In the genomic region with DNA sequence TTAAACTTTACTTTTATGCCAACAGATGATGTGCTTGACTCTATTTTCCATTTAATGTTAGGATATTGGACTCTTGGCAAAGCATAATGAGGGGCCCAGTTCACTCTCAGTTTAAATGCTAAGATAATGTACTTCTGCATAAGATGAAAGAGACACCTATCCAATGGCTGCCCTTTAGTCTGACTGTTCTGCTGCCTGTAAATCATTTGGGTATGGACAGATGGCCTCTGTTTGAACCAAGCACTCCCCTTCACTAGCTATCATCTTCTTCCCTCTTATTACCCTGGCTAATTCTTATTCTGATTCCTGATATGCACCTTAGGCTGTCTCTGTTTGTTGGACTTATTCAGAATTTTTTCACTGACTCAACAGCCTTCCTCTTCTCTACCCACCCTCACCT, we compare ENCODE assay signal across 27 cellular contexts.
"Had no signal": no experiment of that assay in that cellular context is flagged by ENCODE, and none has a peak within 500 bp of the region (broad histone marks: within the 10 kb centered on the region; RNA-seq: fewer than 3 reads in every experiment).

No MANE protein-coding gene starts in this region.

- H3K9me3 Mint-ChIP-seq: activated CD4-positive, alpha-beta memory T cell treated with anti-CD3 and anti-CD28 coated beads, Interleukin-2, amount 10 ng/mL, durations not matched to agents 7 days and 5 days; activated CD4-positive, alpha-beta T cell treated with anti-CD3 and anti-CD28 coated beads, Interleukin-2, amount 10 ng/mL, durations not matched to agents 7 days and 5 days; activated naive CD4-positive, alpha-beta T cell treated with anti-CD3 and anti-CD28 coated beads, Interleukin-2, amount 10 ng/mL, durations not matched to agents 7 days and 5 days; activated naive CD4-positive, alpha-beta T cell treated with anti-CD3 and anti-CD28 coated beads, Interleukin-2, amount 50 U/mL, for 72 hours; activated T-cell treated with anti-CD3 and anti-CD28 coated beads, Interleukin-2, amount 50 U/mL, for 24 hours; activated T-cell treated with anti-CD3 and anti-CD28 coated beads, Interleukin-2, amount 50 U/mL, for 72 hours; brain had no signal

- H3K4me1 Mint-ChIP-seq: activated CD4-positive, alpha-beta memory T cell treated with anti-CD3 and anti-CD28 coated beads, Interleukin-2, amount 10 ng/mL, durations not matched to agents 7 days and 5 days; activated CD4-positive, alpha-beta T cell treated with anti-CD3 and anti-CD28 coated beads for 36 hours; activated CD4-positive, alpha-beta T cell treated with anti-CD3 and anti-CD28 coated beads, Interleukin-2, amount 10 ng/mL, durations not matched to agents 7 days and 5 days; activated naive CD4-positive, alpha-beta T cell treated with anti-CD3 and anti-CD28 coated beads, Interleukin-2, amount 10 ng/mL, durations not matched to agents 7 days and 5 days; activated naive CD8-positive, alpha-beta T cell treated with anti-CD3 and anti-CD28 coated beads, Interleukin-2, amount 10 ng/mL, durations not matched to agents 7 days and 5 days; brain had no signal

- H3K36me3 ChIP-seq: ascending aorta, breast epithelium, cardiac muscle cell, colonic mucosa, esophagus squamous epithelium had no signal

- H3K27ac Mint-ChIP-seq: activated CD4-positive, alpha-beta memory T cell treated with anti-CD3 and anti-CD28 coated beads, Interleukin-2, amount 10 ng/mL, durations not matched to agents 7 days and 5 days; activated CD4-positive, alpha-beta T cell treated with anti-CD3 and anti-CD28 coated beads for 36 hours; activated CD4-positive, alpha-beta T cell treated with anti-CD3 and anti-CD28 coated beads, Interleukin-2, amount 10 ng/mL, durations not matched to agents 7 days and 5 days; activated naive CD4-positive, alpha-beta T cell treated with anti-CD3 and anti-CD28 coated beads, Interleukin-2, amount 10 ng/mL, durations not matched to agents 7 days and 5 days; activated naive CD4-positive, alpha-beta T cell treated with anti-CD3 and anti-CD28 coated beads, Interleukin-2, amount 50 U/mL, for 72 hours; activated naive CD8-positive, alpha-beta T cell treated with anti-CD3 and anti-CD28 coated beads, Interleukin-2, amount 10 ng/mL, durations not matched to agents 7 days and 5 days; activated T-cell treated with anti-CD3 and anti-CD28 coated beads, Interleukin-2, amount 50 U/mL, for 24 hours; activated T-cell treated with anti-CD3 and anti-CD28 coated beads, Interleukin-2, amount 50 U/mL, for 72 hours; brain had no signal

- H3K4me3 ChIP-seq: ascending aorta, breast epithelium, cardiac muscle cell, colonic mucosa, esophagus squamous epithelium had no signal

- DNase-seq: activated CD4-positive, alpha-beta memory T cell treated with anti-CD3 and anti-CD28 coated beads, Interleukin-2, amount 10 ng/mL, durations not matched to agents 7 days and 5 days; activated CD4-positive, alpha-beta T cell treated with anti-CD3 and anti-CD28 coated beads for 36 hours; activated CD4-positive, alpha-beta T cell treated with anti-CD3 and anti-CD28 coated beads, Interleukin-2, amount 10 ng/mL, durations not matched to agents 7 days and 5 days; activated CD4-positive, alpha-beta T cell treated with anti-CD3 and anti-CD28 coated beads, Interleukin-2, amount 50 U/mL, for 4 hours; activated CD4-positive, CD25-positive, alpha-beta regulatory T cell; activated CD4-positive, CD25-positive, alpha-beta regulatory T cell treated with anti-CD3 and anti-CD28 coated beads, Interleukin-2, amount 50 U/mL, for 72 hours; activated CD8-positive, alpha-beta memory T cell treated with anti-CD3 and anti-CD28 coated beads, Interleukin-2, amount 50 U/mL, for 48 hours; activated gamma-delta T cell; activated naive CD4-positive, alpha-beta T cell; activated naive CD4-positive, alpha-beta T cell treated with anti-CD3 and anti-CD28 coated beads, Interleukin-2, amount 10 ng/mL, durations not matched to agents 7 days and 5 days; activated naive CD8-positive, alpha-beta T cell treated with anti-CD3 and anti-CD28 coated beads, Interleukin-2, amount 10 ng/mL, durations not matched to agents 7 days and 5 days; activated T-cell treated with anti-CD3 and anti-CD28 coated beads for 4 hours; activated T-cell treated with anti-CD3 and anti-CD28 coated beads, Interleukin-2, amount 50 U/mL, for 24 hours; activated T-cell treated with anti-CD3 and anti-CD28 coated beads, Interleukin-2, amount 50 U/mL, for 72 hours; central memory CD4-positive, alpha-beta T cell; cerebellar nuclear complex; colonic mucosa; effector CD8-positive, alpha-beta T cell; esophagus squamous epithelium; foreskin fibroblast; T-helper 2 cell had no signal

- H3K4me3 Mint-ChIP-seq: activated CD4-positive, alpha-beta memory T cell treated with anti-CD3 and anti-CD28 coated beads, Interleukin-2, amount 10 ng/mL, durations not matched to agents 7 days and 5 days; activated CD4-positive, alpha-beta T cell treated with anti-CD3 and anti-CD28 coated beads for 36 hours; activated CD4-positive, alpha-beta T cell treated with anti-CD3 and anti-CD28 coated beads, Interleukin-2, amount 10 ng/mL, durations not matched to agents 7 days and 5 days; activated naive CD4-positive, alpha-beta T cell treated with anti-CD3 and anti-CD28 coated beads, Interleukin-2, amount 10 ng/mL, durations not matched to agents 7 days and 5 days; activated naive CD8-positive, alpha-beta T cell treated with anti-CD3 and anti-CD28 coated beads, Interleukin-2, amount 10 ng/mL, durations not matched to agents 7 days and 5 days; activated T-cell treated with anti-CD3 and anti-CD28 coated beads, Interleukin-2, amount 50 U/mL, for 24 hours; activated T-cell treated with anti-CD3 and anti-CD28 coated beads, Interleukin-2, amount 50 U/mL, for 72 hours; brain had no signal

- H3K27ac ChIP-seq: ascending aorta, breast epithelium, cardiac muscle cell, colonic mucosa, epithelial cell of prostate, esophagus squamous epithelium had no signal

- ATAC-seq: activated CD4-positive, alpha-beta T cell treated with anti-CD3 and anti-CD28 coated beads for 36 hours had no signal

- H3K9me3 ChIP-seq: ascending aorta, breast epithelium, colonic mucosa, esophagus squamous epithelium had no signal

- H3K27me3 ChIP-seq: ascending aorta, breast epithelium, cardiac muscle cell, colonic mucosa, esophagus squamous epithelium had no signal

- H3K4me1 ChIP-seq: ascending aorta, breast epithelium, colonic mucosa, esophagus squamous epithelium had no signal

- H3K27me3 Mint-ChIP-seq: activated CD4-positive, alpha-beta T cell treated with anti-CD3 and anti-CD28 coated beads for 36 hours; activated CD4-positive, alpha-beta T cell treated with anti-CD3 and anti-CD28 coated beads, Interleukin-2, amount 10 ng/mL, durations not matched to agents 7 days and 5 days; activated T-cell treated with anti-CD3 and anti-CD28 coated beads, Interleukin-2, amount 50 U/mL, for 24 hours; brain had no signal

- H3K36me3 Mint-ChIP-seq: activated naive CD4-positive, alpha-beta T cell treated with anti-CD3 and anti-CD28 coated beads, Interleukin-2, amount 10 ng/mL, durations not matched to agents 7 days and 5 days; activated naive CD4-positive, alpha-beta T cell treated with anti-CD3 and anti-CD28 coated beads, Interleukin-2, amount 50 U/mL, for 72 hours; activated naive CD8-positive, alpha-beta T cell treated with anti-CD3 and anti-CD28 coated beads, Interleukin-2, amount 10 ng/mL, durations not matched to agents 7 days and 5 days; brain had no signal
